ENCODE assay signal across 8 cellular contexts in genomic region chr6:34236423-34237315, GRCh38. TPM values are rescaled to one million over a fixed set of nuclear protein-coding genes. Genes with fewer than 3 reads are reported as not detected.
DNase-seq lines count a peak whose midpoint lies in the region; ATAC-seq and TF ChIP-seq lines count a peak whose summit lies in the region.

Gene HMGA1 (plus strand): TSS chr6:34236873. CDS start chr6:34240781, 3,908 bp downstream.

- H3K4me3 ChIP-seq in GM08714 (ENCODE audit: low read length) (peak within 1 kb of the TSS; percentile 81), SU-DHL-6 (ENCODE audit: insufficient read depth, low read length, poor library complexity, severe bottlenecking) (peak within 1 kb of the TSS; percentile 98), parathyroid adenoma (ENCODE audit: low read depth, low read length) (peak within 1 kb of the TSS; percentile 63), tibial artery (peak within 1 kb of the TSS; percentile 71 to 74)

- peaks cover 42% of the 10 kb centered on the region for H3F3A ChIP-seq in SU-DHL-6 (ENCODE audit: insufficient read depth)

- H3K4me2 ChIP-seq in SU-DHL-6 (ENCODE audit: low read depth, low read length, poor library complexity, severe bottlenecking) (peak within 1 kb of the TSS; percentile 84), parathyroid adenoma (ENCODE audit: low read length) (peak within 1 kb of the TSS; percentile 85)

- no peak within 1 kb of the TSS for H2AFZ ChIP-seq in SU-DHL-6 (ENCODE audit: low read depth, low read length, severe bottlenecking)
- H2AFZ ChIP-seq in parathyroid adenoma = peak within 1 kb of the TSS; percentile 95

- H3K27me3 Mint-ChIP-seq in activated naive CD8-positive, alpha-beta T cell treated with anti-CD3 and anti-CD28 coated beads for 36 hours = peaks cover 4% of the 10 kb centered on the region

- peaks cover 17% of the 10 kb centered on the region for H3K36me3 ChIP-seq in SU-DHL-6 (ENCODE audit: low read length)
- H3K36me3 ChIP-seq in parathyroid adenoma (ENCODE audit: control insufficient read depth, insufficient read depth, low read length) = no peaks in the 10 kb centered on the region
- peaks cover 0 to 12% (median 0%) of the 10 kb centered on the region in 3 donors for H3K36me3 ChIP-seq in tibial artery

- no peaks in the 10 kb centered on the region for H3K9me3 Mint-ChIP-seq in activated naive CD8-positive, alpha-beta T cell treated with anti-CD3 and anti-CD28 coated beads for 36 hours

- H3K79me2 ChIP-seq in SU-DHL-6 (ENCODE audit: insufficient read depth, low read length) (peaks cover 43% of the 10 kb centered on the region), parathyroid adenoma (no peaks in the 10 kb centered on the region)

- no peaks in the 10 kb centered on the region for H3K27me3 ChIP-seq in SU-DHL-6 (ENCODE audit: low read length)
- no peaks in the 10 kb centered on the region for H3K27me3 ChIP-seq in parathyroid adenoma (ENCODE audit: control insufficient read depth, insufficient read depth, low read length)
- H3K27me3 ChIP-seq in tibial artery = no peaks in the 10 kb centered on the region

- H3K9me3 ChIP-seq in SU-DHL-6 (ENCODE audit: insufficient read depth, low read length) = no peaks in the 10 kb centered on the region
- no peaks in the 10 kb centered on the region for H3K9me3 ChIP-seq in parathyroid adenoma (ENCODE audit: control insufficient read depth, low read length)
- no peaks in the 10 kb centered on the region for H3K9me3 ChIP-seq in tibial artery

- no peak for TF ChIP-seq CTCF in SU-DHL-6 (IDR thresholded peaks at IDR 0.05; ENCODE audit: insufficient read depth, low read length, poor library complexity, severe bottlenecking)
- TF ChIP-seq CTCF in parathyroid adenoma (IDR thresholded peaks at IDR 0.05) = no peak
- TF ChIP-seq CTCF in tibial artery (IDR thresholded peaks at IDR 0.05) = no peak

- H3K9me2 ChIP-seq in SU-DHL-6 (replicated peaks; ENCODE audit: insufficient read depth, low read length) = no peaks in the 10 kb centered on the region

- peaks cover 30% of the 10 kb centered on the region for H3K36me3 Mint-ChIP-seq in activated naive CD8-positive, alpha-beta T cell treated with anti-CD3 and anti-CD28 coated beads for 36 hours

- peak; percentile 93 for DNase-seq in NCI-H1105 (lab: John Stamatoyannopoulos, UW)
- peak; percentile 90 for DNase-seq in activated naive CD8-positive, alpha-beta T cell treated with anti-CD3 and anti-CD28 coated beads for 36 hours
- DNase-seq in Right ventricle myocardium inferior (ENCODE audit: missing footprints) = peak; percentile 96
- peak; percentile 80 to 91 for DNase-seq in tibial artery

- peak within 1 kb of the TSS; percentile 89 for H3K4me3 Mint-ChIP-seq in activated naive CD8-positive, alpha-beta T cell treated with anti-CD3 and anti-CD28 coated beads for 36 hours

- H3K9ac ChIP-seq in SU-DHL-6 (ENCODE audit: low read length) (peak within 1 kb of the TSS; percentile 100), parathyroid adenoma (peak within 1 kb of the TSS; percentile 67)

- H4K20me1 ChIP-seq in SU-DHL-6 (ENCODE audit: low read depth, low read length) = peaks cover 19% of the 10 kb centered on the region

- H3K4me1 ChIP-seq in parathyroid adenoma = no peaks in the 10 kb centered on the region
- H3K4me1 ChIP-seq in tibial artery = peaks cover 0 to 24% (median 17%) of the 10 kb centered on the region in 4 donors

- H3K4me1 Mint-ChIP-seq in activated naive CD8-positive, alpha-beta T cell treated with anti-CD3 and anti-CD28 coated beads for 36 hours = peaks cover 41% of the 10 kb centered on the region

- ATAC-seq in HG02588 (IDR thresholded peaks at IDR 0.05; ENCODE audit: unreplicated experiment) (peak; percentile 52), Right ventricle myocardium inferior (peak; percentile 95)

- H3K27ac ChIP-seq in SU-DHL-6 (ENCODE audit: low read depth, low read length) (peak within 1 kb of the TSS; percentile 94), parathyroid adenoma (peak within 1 kb of the TSS; percentile 33), tibial artery (peak within 1 kb of the TSS; percentile 81 to 83)

- peak within 1 kb of the TSS; percentile 97 for H3K27ac Mint-ChIP-seq in activated naive CD8-positive, alpha-beta T cell treated with anti-CD3 and anti-CD28 coated beads for 36 hours

- intact Hi-C loops in Right ventricle myocardium inferior (cut with DNase I) = no loop called here
- intact Hi-C loops in tibial artery (cut with DNase I; ENCODE audit: low total_unique reads) = no loop called here

RNA-seq across cellular contexts. Expression of gene HMGA1, which starts in this region (rescaled TPM):
- 100 to 1,000 TPM; 803 to 814 TPM for total RNA-seq in activated naive CD8-positive, alpha-beta T cell treated with anti-CD3 and anti-CD28 coated beads for 36 hours
- total RNA-seq in Right ventricle myocardium inferior = 44.4 TPM

Comparison
In these comparisons a context has a peak if more than half of its experiments do, and no peak if none do; other contexts are left out.
1. Peak in every context shown above with its lines: DNase-seq, ATAC-seq, H3K4me3 ChIP-seq and H3K27ac ChIP-seq.
2. RNA of gene HMGA1 (total RNA-seq): 803 to 814 TPM in activated naive CD8-positive, alpha-beta T cell treated with anti-CD3 and anti-CD28 coated beads for 36 hours; 44.4 TPM in Right ventricle myocardium inferior (single experiment); every median in the first group is over 10 times any median in the second.
3. H3K27ac ChIP-seq: peak in every context shown above with its lines; median percentile 94 in SU-DHL-6; 82 in tibial artery; 33 in parathyroid adenoma.